In genomic region chr21:9000671-9001070, GRCh38 we compare ENCODE assay signal across 4 cellular contexts.
DNase-seq lines count a peak whose midpoint lies in the region; ATAC-seq, FAIRE-seq and TF ChIP-seq lines count a peak whose summit lies in the region.
"Not testable (repeated sequence)": the region's sequence is repeated elsewhere in the genome, so short reads cannot be mapped to it uniquely, and the experiment has no call there.

No MANE protein-coding gene starts in this region.

- in situ Hi-C loops in K562 (cut with MboI): loop anchor here (25.0 kb wide), 1 partner anchor 1162 kb away; no protein-coding TSS in a partner anchor

- CTCF ChIA-PET in Calu3 (lab: Charles Lee); K562 (lab: Yijun Ruan, JAX; ENCODE audit: low intra/inter-chr PET ratio): not testable (repeated sequence)

- not testable (repeated sequence) for H3K4me2 ChIP-seq in K562 (ENCODE audit: insufficient read depth, low read length)

- TF ChIP-seq POLR2A in K562 (conservative IDR thresholded peaks at IDR 0.05): not testable (repeated sequence)

- not testable (repeated sequence) for H4K20me1 ChIP-seq in K562 (replicated peaks; ENCODE audit: control insufficient read depth, insufficient read depth, low read length)

- peaks cover 21% of the 10 kb centered on the region for H3K27me3 Mint-ChIP-seq in Calu3 (ENCODE audit: unreplicated experiment)
- H3K27me3 Mint-ChIP-seq in endothelial cell (ENCODE audit: unreplicated experiment): not testable (repeated sequence)

- not testable (repeated sequence) for H3K9me3 ChIP-seq in K562 (replicated peaks; ENCODE audit: control insufficient read depth, insufficient read depth, low read depth, low read length)

- H3K27ac ChIP-seq in K562 (ENCODE audit: extremely low read depth, low read depth, low read length): not testable (repeated sequence)

- peak overlapping the region; percentile 91 for H3K27ac Mint-ChIP-seq in Calu3 (ENCODE audit: unreplicated experiment)
- H3K27ac Mint-ChIP-seq in endothelial cell (ENCODE audit: unreplicated experiment): not testable (repeated sequence)

- not testable (repeated sequence) for ATAC-seq in K562

- not testable (repeated sequence) for H3K36me3 ChIP-seq in K562 (ENCODE audit: control insufficient read depth, insufficient read depth, low read length)

- H3K79me2 ChIP-seq in K562 (ENCODE audit: control insufficient read depth, insufficient read depth, low read length): not testable (repeated sequence)

- WGBS in K562 (ENCODE audit: insufficient coverage, low coverage, missing lambda C conversion rate): under 1% methylated on average over 2 of the region's 2 CpGs

- not testable (repeated sequence) for BruUV-seq in Calu3 (replicated peaks; lab: Mats Ljungman, UMichigan); K562 (replicated peaks; lab: Mats Ljungman, UMichigan)

- POLR2A ChIA-PET in K562 (lab: Yijun Ruan, JAX): not testable (repeated sequence)

- not testable (repeated sequence) for H3K4me1 Mint-ChIP-seq in Calu3 (ENCODE audit: low read depth, unreplicated experiment); endothelial cell (ENCODE audit: unreplicated experiment)

- not testable (repeated sequence) for FAIRE-seq in K562 (lab: Jason Lieb, UNC)

- not testable (repeated sequence) for TF ChIP-seq RAD21 in K562 (CRISPR knock-in tag; conservative IDR thresholded peaks at IDR 0.05 in 1 of 2, IDR thresholded peaks at IDR 0.05 in 1 of 2)

- H3K4me3 ChIP-seq in K562: not testable (repeated sequence)

- not testable (repeated sequence) for H2AFZ ChIP-seq in K562 (ENCODE audit: low read depth, low read length)

- H3K9me3 Mint-ChIP-seq in Calu3 (ENCODE audit: low read depth, unreplicated experiment): not testable (repeated sequence)
- H3K9me3 Mint-ChIP-seq in endothelial cell (ENCODE audit: unreplicated experiment): peaks cover 62% of the 10 kb centered on the region

- not testable (repeated sequence) for TF ChIP-seq EP300 in K562 (IDR thresholded peaks at IDR 0.05; ENCODE audit: low read length)

- peaks cover 83% of the 10 kb centered on the region for H3K36me3 Mint-ChIP-seq in Calu3 (ENCODE audit: insufficient read depth, unreplicated experiment)
- not testable (repeated sequence) for H3K36me3 Mint-ChIP-seq in endothelial cell (ENCODE audit: low read depth, unreplicated experiment)

- H3K4me3 Mint-ChIP-seq in Calu3 (ENCODE audit: low read depth, unreplicated experiment): not testable (repeated sequence)
- H3K4me3 Mint-ChIP-seq in endothelial cell (ENCODE audit: unreplicated experiment): peak overlapping the region; percentile 13

- not testable (repeated sequence) for DNase-seq in Calu3; K562 (ENCODE audit: extremely low read depth in 1 of 4, low spot score in 3 of 4); endothelial cell (ENCODE audit: low spot score)
- DNase-seq in SW480 (ENCODE audit: low spot score): peak; percentile 64

- not testable (repeated sequence) for H3K9ac ChIP-seq in K562 (ENCODE audit: insufficient read depth in 1 of 2, low read depth in 2 of 2, low read length in 2 of 2)

- not testable (repeated sequence) for H3K4me1 ChIP-seq in K562 (replicated peaks in 1 of 2; ENCODE audit: control insufficient read depth in 2 of 2, insufficient read depth in 2 of 2, low read length in 2 of 2)

- intact Hi-C loops in Calu3 (cut with micrococcal nuclease; ENCODE audit: unreplicated experiment); K562 (cut with micrococcal nuclease): not testable (repeated sequence)

- not testable (repeated sequence) for H3K27me3 ChIP-seq in K562 (ENCODE audit: control insufficient read depth in 2 of 2, insufficient read depth in 2 of 2, low read length in 2 of 2)

- TF ChIP-seq CTCF in Calu3 (IDR thresholded peaks at IDR 0.05; ENCODE audit: unreplicated experiment); K562 (IDR thresholded peaks at IDR 0.05 in 2 of 3, conservative IDR thresholded peaks at IDR 0.05 in 1 of 3; ENCODE audit: insufficient read depth in 2 of 3, low read depth in 1 of 3, low read length in 3 of 3); endothelial cell (IDR thresholded peaks at IDR 0.05; ENCODE audit: unreplicated experiment): not testable (repeated sequence)

- not testable (repeated sequence) for H3K9me1 ChIP-seq in K562 (ENCODE audit: control insufficient read depth, insufficient read depth, low read length)

TF ChIP-seq in K562, 482 proteins besides CTCF, POLR2A, EP300 and RAD21:
- TF ChIP-seq RBM25 (IDR thresholded peaks at IDR 0.05; ENCODE audit: low read depth, low read length, severe bottlenecking): peak; percentile 46
